ENCODE assay signal across 7 cellular contexts in genomic region chr6:28597217-28597835, GRCh38.
DNase-seq lines count a peak whose midpoint lies in the region; ATAC-seq and TF ChIP-seq lines count a peak whose summit lies in the region.

No MANE protein-coding gene starts in this region.

- H3K27me3 ChIP-seq in hepatocyte (no peaks in the 10 kb centered on the region), tibial artery (peaks cover 0 to 3% of the 10 kb centered on the region in 2 donors)

- no peaks in the 10 kb centered on the region for H3K79me2 ChIP-seq in hepatocyte

- no peaks in the 10 kb centered on the region for H3K36me3 ChIP-seq in hepatocyte (replicated peaks; ENCODE audit: insufficient read depth, low read depth)
- no peaks in the 10 kb centered on the region for H3K36me3 ChIP-seq in tibial artery

- CTCF ChIA-PET in activated CD8-positive, alpha-beta T cell treated with anti-CD3 and anti-CD28 coated beads, Interleukin-2, amount 10 ng/mL, durations not matched to agents 7 days and 5 days (lab: Charles Lee): no interaction called here

- no peaks in the 10 kb centered on the region for H3K9me2 ChIP-seq in hepatocyte (replicated peaks; ENCODE audit: insufficient read depth)

- peaks cover 7% of the 10 kb centered on the region for H3K4me1 Mint-ChIP-seq in activated CD8-positive, alpha-beta T cell treated with anti-CD3 and anti-CD28 coated beads, Interleukin-2, amount 10 ng/mL, durations not matched to agents 7 days and 5 days (ENCODE audit: low read depth)

- no peaks in the 10 kb centered on the region for H4K20me1 ChIP-seq in hepatocyte (ENCODE audit: insufficient read depth, poor library complexity, severe bottlenecking)

- H2AFZ ChIP-seq in hepatocyte: peak overlapping the region; percentile 80

- TF ChIP-seq POLR2A in NB4 (IDR thresholded peaks at IDR 0.05; ENCODE audit: extremely low read depth, insufficient read length): no peak

- no peak for ATAC-seq in activated CD8-positive, alpha-beta T cell treated with anti-CD3 and anti-CD28 coated beads, Interleukin-2, amount 10 ng/mL, durations not matched to agents 7 days and 5 days
- ATAC-seq in sciatic nerve (no peak), HG03025 (IDR thresholded peaks at IDR 0.05; ENCODE audit: low FRiP score, unreplicated experiment) (no peak)

- H3K27ac ChIP-seq in hepatocyte: peak overlapping the region; percentile 7
- no peak overlapping the region for H3K27ac ChIP-seq in tibial artery

- H3K36me3 Mint-ChIP-seq in activated CD8-positive, alpha-beta T cell treated with anti-CD3 and anti-CD28 coated beads, Interleukin-2, amount 10 ng/mL, durations not matched to agents 7 days and 5 days (ENCODE audit: low read depth): no peaks in the 10 kb centered on the region

- peak overlapping the region; percentile 76 for H3K4me2 ChIP-seq in hepatocyte

- H3K4me3 ChIP-seq in GM08714 (ENCODE audit: low read length): peak overlapping the region; percentile 88
- peak overlapping the region; percentile 72 for H3K4me3 ChIP-seq in NB4 (ENCODE audit: low read depth, low read length)
- H3K4me3 ChIP-seq in hepatocyte: peak overlapping the region; percentile 31
- H3K4me3 ChIP-seq in tibial artery: no peak overlapping the region

- 13% methylated on average over 18 of the region's 18 CpGs for WGBS in hepatocyte (ENCODE audit: low lambda C conversion rate, missing lambda C conversion rate)

- intact Hi-C loops in tibial artery (cut with DNase I; ENCODE audit: low total_unique reads): no loop called here
- intact Hi-C loops in sciatic nerve (cut with DNase I): no loop called here

- POLR2A ChIA-PET in activated CD8-positive, alpha-beta T cell treated with anti-CD3 and anti-CD28 coated beads, Interleukin-2, amount 10 ng/mL, durations not matched to agents 7 days and 5 days (lab: Charles Lee): no interaction called here

- no peak for TF ChIP-seq CTCF in NB4 (IDR thresholded peaks at IDR 0.05; ENCODE audit: low read depth, low read length)
- TF ChIP-seq CTCF in hepatocyte (IDR thresholded peaks at IDR 0.05; ENCODE audit: poor library complexity): no peak
- no peak for TF ChIP-seq CTCF in tibial artery (IDR thresholded peaks at IDR 0.05)

- DNase-seq in NB4 (ENCODE audit: low read depth): peak; percentile 70
- peak; percentile 33 for DNase-seq in activated CD8-positive, alpha-beta T cell treated with anti-CD3 and anti-CD28 coated beads, Interleukin-2, amount 10 ng/mL, durations not matched to agents 7 days and 5 days
- DNase-seq in hepatocyte (ENCODE audit: low spot score): peak; percentile 58
- DNase-seq in tibial artery: no peak
- DNase-seq in sciatic nerve (ENCODE audit: low spot score): no peak

- H3K9me3 Mint-ChIP-seq in activated CD8-positive, alpha-beta T cell treated with anti-CD3 and anti-CD28 coated beads, Interleukin-2, amount 10 ng/mL, durations not matched to agents 7 days and 5 days (ENCODE audit: insufficient read depth): no peaks in the 10 kb centered on the region

- H3K9me3 ChIP-seq in hepatocyte (ENCODE audit: low read depth) (no peaks in the 10 kb centered on the region), tibial artery (no peaks in the 10 kb centered on the region)

- H3K4me3 Mint-ChIP-seq in activated CD8-positive, alpha-beta T cell treated with anti-CD3 and anti-CD28 coated beads, Interleukin-2, amount 10 ng/mL, durations not matched to agents 7 days and 5 days: no peak overlapping the region

- peaks cover 37% of the 10 kb centered on the region for H3K27me3 Mint-ChIP-seq in activated CD8-positive, alpha-beta T cell treated with anti-CD3 and anti-CD28 coated beads, Interleukin-2, amount 10 ng/mL, durations not matched to agents 7 days and 5 days (ENCODE audit: low read depth)

- no peak overlapping the region for H3K27ac Mint-ChIP-seq in activated CD8-positive, alpha-beta T cell treated with anti-CD3 and anti-CD28 coated beads, Interleukin-2, amount 10 ng/mL, durations not matched to agents 7 days and 5 days

- H3K4me1 ChIP-seq in hepatocyte (ENCODE audit: insufficient read depth): no peaks in the 10 kb centered on the region
- no peaks in the 10 kb centered on the region for H3K4me1 ChIP-seq in tibial artery

Comparison
In these comparisons a context has a peak if more than half of its experiments do, and no peak if none do; other contexts are left out.
1. H3K4me3 ChIP-seq: peak in GM08714 (single experiment), NB4 (single experiment) and hepatocyte (single experiment); none in tibial artery (0 of 2).
2. DNase-seq: peak in NB4 (single experiment), activated CD8-positive, alpha-beta T cell treated with anti-CD3 and anti-CD28 coated beads, Interleukin-2, amount 10 ng/mL, durations not matched to agents 7 days and 5 days (single experiment) and hepatocyte (single experiment); none in tibial artery (0 of 2) and sciatic nerve (single experiment).